ENCODE assay signal across 1 cellular context in genomic region chr22:24060375-24060788, GRCh38.
TF ChIP-seq lines count a peak whose summit lies in the region.

No MANE protein-coding gene starts in this region.

TF ChIP-seq in HepG2, 621 proteins besides CTCF, POLR2A, EP300 and RAD21:
- TF ChIP-seq, protein P1, sequence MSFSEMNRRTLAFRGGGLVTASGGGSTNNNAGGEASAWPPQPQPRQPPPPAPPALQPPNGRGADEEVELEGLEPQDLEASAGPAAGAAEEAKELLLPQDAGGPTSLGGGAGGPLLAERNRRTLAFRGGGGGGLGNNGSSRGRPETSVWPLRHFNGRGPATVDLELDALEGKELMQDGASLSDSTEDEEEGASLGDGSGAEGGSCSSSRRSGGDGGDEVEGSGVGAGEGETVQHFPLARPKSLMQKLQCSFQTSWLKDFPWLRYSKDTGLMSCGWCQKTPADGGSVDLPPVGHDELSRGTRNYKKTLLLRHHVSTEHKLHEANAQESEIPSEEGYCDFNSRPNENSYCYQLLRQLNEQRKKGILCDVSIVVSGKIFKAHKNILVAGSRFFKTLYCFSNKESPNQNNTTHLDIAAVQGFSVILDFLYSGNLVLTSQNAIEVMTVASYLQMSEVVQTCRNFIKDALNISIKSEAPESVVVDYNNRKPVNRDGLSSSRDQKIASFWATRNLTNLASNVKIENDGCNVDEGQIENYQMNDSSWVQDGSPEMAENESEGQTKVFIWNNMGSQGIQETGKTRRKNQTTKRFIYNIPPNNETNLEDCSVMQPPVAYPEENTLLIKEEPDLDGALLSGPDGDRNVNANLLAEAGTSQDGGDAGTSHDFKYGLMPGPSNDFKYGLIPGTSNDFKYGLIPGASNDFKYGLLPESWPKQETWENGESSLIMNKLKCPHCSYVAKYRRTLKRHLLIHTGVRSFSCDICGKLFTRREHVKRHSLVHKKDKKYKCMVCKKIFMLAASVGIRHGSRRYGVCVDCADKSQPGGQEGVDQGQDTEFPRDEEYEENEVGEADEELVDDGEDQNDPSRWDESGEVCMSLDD (CRISPR knock-in tag; IDR thresholded peaks at IDR 0.05; ENCODE audit: borderline replicate concordance): no peak
TF ChIP-seq in HepG2: peak in this region for 0.
